21 cellular contexts compared by ENCODE assay signal in genomic region chr6:11491596-11491995, GRCh38.
"Had no signal": no experiment of that assay in that cellular context is flagged by ENCODE, and none has a peak within 500 bp of the region (broad histone marks: within the 10 kb centered on the region; RNA-seq: fewer than 3 reads in every experiment).

No MANE protein-coding gene starts in this region.

- H3K9me3 Mint-ChIP-seq: effector memory CD8-positive, alpha-beta T cell; immature natural killer cell; nephron progenitor cell; stimulated activated naive CD8-positive, alpha-beta T cell treated with anti-CD3 and anti-CD28 coated beads, Interleukin-15, Interleukin-2, amounts not matched to agents 100 ng/mL and 50 ng/mL, for 24 hours; type B pancreatic cell had no signal

- H3K27ac ChIP-seq: esophagus squamous epithelium, heart right ventricle, left ventricle myocardium inferior, suprapubic skin, WERI-Rb-1 had no signal

- H3K9me3 ChIP-seq: esophagus squamous epithelium, heart right ventricle, left ventricle myocardium inferior, suprapubic skin had no signal

- H3K27me3 ChIP-seq: esophagus squamous epithelium, suprapubic skin had no signal

- H3K27me3 Mint-ChIP-seq: activated naive CD8-positive, alpha-beta T cell; effector memory CD8-positive, alpha-beta T cell had no signal

- H3K4me3 Mint-ChIP-seq: activated CD4-positive, alpha-beta T cell treated with anti-CD3 and anti-CD28 coated beads for 36 hours; activated naive CD8-positive, alpha-beta T cell; effector memory CD8-positive, alpha-beta T cell; immature natural killer cell; nephron progenitor cell; stimulated activated naive CD8-positive, alpha-beta T cell treated with anti-CD3 and anti-CD28 coated beads, Interleukin-15, Interleukin-2, amounts not matched to agents 100 ng/mL and 50 ng/mL, for 24 hours; type B pancreatic cell had no signal

- H3K4me3 ChIP-seq: esophagus squamous epithelium, heart right ventricle, left ventricle myocardium inferior, suprapubic skin had no signal

- ATAC-seq: effector memory CD8-positive, alpha-beta T cell; heart right ventricle had no signal

- H3K27ac Mint-ChIP-seq: activated CD4-positive, alpha-beta T cell treated with anti-CD3 and anti-CD28 coated beads for 36 hours; activated naive CD8-positive, alpha-beta T cell; effector memory CD8-positive, alpha-beta T cell; immature natural killer cell; nephron progenitor cell; stimulated activated naive CD8-positive, alpha-beta T cell treated with anti-CD3 and anti-CD28 coated beads, Interleukin-15, Interleukin-2, amounts not matched to agents 100 ng/mL and 50 ng/mL, for 24 hours; type B pancreatic cell had no signal

- H3K36me3 Mint-ChIP-seq: activated naive CD8-positive, alpha-beta T cell; immature natural killer cell; type B pancreatic cell had no signal

- DNase-seq: activated CD4-positive, alpha-beta T cell treated with anti-CD3 and anti-CD28 coated beads for 36 hours; activated CD4-positive, alpha-beta T cell treated with anti-CD3 and anti-CD28 coated beads, Interleukin-2, amount 50 U/mL, for 48 hours; activated gamma-delta T cell; dermis blood vessel endothelial cell; effector memory CD8-positive, alpha-beta T cell; esophagus squamous epithelium; heart right ventricle; immature natural killer cell; kidney glomerular epithelial cell; left ventricle myocardium inferior; mammary epithelial cell; nephron progenitor cell; occipital lobe; posterior cingulate gyrus; retina; stimulated activated CD4-positive, alpha-beta T cell treated with anti-CD3 and anti-CD28 coated beads, Interleukin-2, amount 100 ng/mL, for 24 hours; WERI-Rb-1 had no signal

- H3K36me3 ChIP-seq: esophagus squamous epithelium, heart right ventricle, left ventricle myocardium inferior, suprapubic skin, WERI-Rb-1 had no signal
